ENCODE assay signal across 14 cellular contexts in genomic region chr5:158968160-158968559, GRCh38.
DNase-seq lines count a peak whose midpoint lies in the region; ATAC-seq, FAIRE-seq and TF ChIP-seq lines count a peak whose summit lies in the region.
"Had no signal": no experiment of that assay in that cellular context is flagged by ENCODE, and none has a peak within 500 bp of the region (broad histone marks: within the 10 kb centered on the region; RNA-seq: fewer than 3 reads in every experiment).

No MANE protein-coding gene starts in this region.

- BruUV-seq in PC-3 (replicated peaks; lab: Mats Ljungman, UMichigan): no TSS peak

- CTCF ChIA-PET in PC-3 (lab: Charles Lee): no interaction called here

- peak; percentile 18 for ATAC-seq in GM19463 (IDR thresholded peaks at IDR 0.05; ENCODE audit: unreplicated experiment)
- ATAC-seq in PC-3: no peak
- ATAC-seq in stimulated activated naive B cell treated with anti-CD40 and anti-IgM and Interleukin-4, amounts not matched to agents 10 μg/mL and 1 μg/mL and 100 μg/mL, for 72 hours (replicated peaks): no peak
- ATAC-seq in body of pancreas: no peak
- ATAC-seq: K562 had no signal

- H4K20me1 ChIP-seq in PC-3 (ENCODE audit: low read length) (no peaks in the 10 kb centered on the region), keratinocyte (ENCODE audit: control insufficient read depth, extremely low read depth, insufficient read depth, low read length) (no peaks in the 10 kb centered on the region)

- DNase-seq in PC-3 (no peak), keratinocyte (ENCODE audit: low read depth, low spot score) (no peak), head of caudate nucleus (no peak), body of pancreas (no peak)
- no peak for DNase-seq in stimulated activated naive B cell treated with anti-CD40 and anti-IgM and Interleukin-4, amounts not matched to agents 10 μg/mL and 1 μg/mL and 100 μg/mL, for 72 hours
- no peak for DNase-seq in activated CD4-positive, alpha-beta T cell treated with anti-CD3 and anti-CD28 coated beads, Interleukin-2, amount 50 U/mL, for 48 hours
- DNase-seq: HCEC 1CT, NCI-H1092, NCI-H2107, NCI-H526, OCI-M1 had no signal

- H3K27ac ChIP-seq in PC-3 (ENCODE audit: low read length) (peak overlapping the region; percentile 83), keratinocyte (ENCODE audit: control insufficient read depth, insufficient read depth, low read length) (peak overlapping the region; percentile 42), body of pancreas (no peak overlapping the region)
- H3K27ac ChIP-seq: RWPE1 had no signal

- H3K4me3 ChIP-seq in PC-3 (ENCODE audit: low read length) (no peak overlapping the region), keratinocyte (ENCODE audit: control insufficient read depth in 2 of 3, extremely low read depth in 1 of 3, insufficient read depth in 2 of 3, low read depth in 1 of 3, low read length in 3 of 3) (no peak overlapping the region), body of pancreas (no peak overlapping the region)
- H3K4me3 ChIP-seq: K562 had no signal

- peak overlapping the region; percentile 14 for H3K27ac Mint-ChIP-seq in stimulated activated naive B cell treated with anti-CD40 and anti-IgM and Interleukin-4, amounts not matched to agents 10 μg/mL and 1 μg/mL and 100 μg/mL, for 72 hours

- intact Hi-C loops in PC-3 (cut with micrococcal nuclease): no loop called here
- intact Hi-C loops in head of caudate nucleus (cut with DNase I): no loop called here
- intact Hi-C loops in body of pancreas (cut with DNase I): no loop called here

- H3K4me3 Mint-ChIP-seq in stimulated activated naive B cell treated with anti-CD40 and anti-IgM and Interleukin-4, amounts not matched to agents 10 μg/mL and 1 μg/mL and 100 μg/mL, for 72 hours: peak overlapping the region in 1 of 2 donors; percentile 15

- H3K9me3 Mint-ChIP-seq in stimulated activated naive B cell treated with anti-CD40 and anti-IgM and Interleukin-4, amounts not matched to agents 10 μg/mL and 1 μg/mL and 100 μg/mL, for 72 hours: no peaks in the 10 kb centered on the region

- H3K9me1 ChIP-seq in keratinocyte (ENCODE audit: control insufficient read depth, extremely low read depth, insufficient read depth, low read length): no peaks in the 10 kb centered on the region

- POLR2A ChIA-PET in PC-3 (lab: Charles Lee; ENCODE audit: unreplicated experiment): no interaction called here

- dilution Hi-C loops in keratinocyte (cut with MboI; ENCODE audit: extremely low pct_ligation_motif_present, low sequenced_read_pairs): no loop called here

- no peaks in the 10 kb centered on the region for H3K9me3 ChIP-seq in PC-3 (ENCODE audit: low read length)
- no peaks in the 10 kb centered on the region for H3K9me3 ChIP-seq in keratinocyte (ENCODE audit: control insufficient read depth, low read depth, low read length)
- no peaks in the 10 kb centered on the region for H3K9me3 ChIP-seq in body of pancreas

- H3K36me3 ChIP-seq in PC-3 (ENCODE audit: low read depth, low read length): no peaks in the 10 kb centered on the region
- H3K36me3 ChIP-seq in keratinocyte (ENCODE audit: control insufficient read depth in 2 of 2, extremely low read depth in 1 of 2, insufficient read depth in 2 of 2, low read length in 2 of 2): no peaks in the 10 kb centered on the region
- H3K36me3 ChIP-seq in body of pancreas (replicated peaks in 1 of 2; ENCODE audit: insufficient read depth in 1 of 2, low read depth in 2 of 2): no peaks in the 10 kb centered on the region

- H3K79me2 ChIP-seq in PC-3 (ENCODE audit: low read length) (no peaks in the 10 kb centered on the region), keratinocyte (ENCODE audit: control insufficient read depth, insufficient read depth, low read length) (no peaks in the 10 kb centered on the region)

- H3K4me2 ChIP-seq in PC-3 (ENCODE audit: low read length) (peak overlapping the region; percentile 9), keratinocyte (ENCODE audit: control insufficient read depth, extremely low read depth, insufficient read depth, low read depth, low read length) (no peak overlapping the region)

- no peaks in the 10 kb centered on the region for H3K27me3 Mint-ChIP-seq in stimulated activated naive B cell treated with anti-CD40 and anti-IgM and Interleukin-4, amounts not matched to agents 10 μg/mL and 1 μg/mL and 100 μg/mL, for 72 hours

- no peaks in the 10 kb centered on the region for H3K9me2 ChIP-seq in PC-3 (replicated peaks; ENCODE audit: low read length)

- peak overlapping the region; percentile 2; the same call in 1 of the 2 replicates for H3K9ac ChIP-seq in PC-3 (ENCODE audit: low read length)
- H3K9ac ChIP-seq in keratinocyte (ENCODE audit: control insufficient read depth, extremely low read depth, insufficient read depth, low read length): no peak overlapping the region

- FAIRE-seq in keratinocyte (lab: Jason Lieb, UNC): no peak
- FAIRE-seq: K562 had no signal

- TF ChIP-seq CTCF in PC-3 (conservative IDR thresholded peaks at IDR 0.05; ENCODE audit: low read depth, low read length): no peak
- no peak for TF ChIP-seq CTCF in keratinocyte (optimal IDR thresholded peaks at IDR 0.05 in 1 of 3, IDR thresholded peaks at IDR 0.05 in 1 of 3, conservative IDR thresholded peaks at IDR 0.05 in 1 of 3; ENCODE audit: extremely low read depth in 1 of 3, insufficient read depth in 2 of 3, low read length in 3 of 3)
- TF ChIP-seq CTCF in body of pancreas (IDR thresholded peaks at IDR 0.05): no peak

- peaks cover 18% of the 10 kb centered on the region for H3K4me1 ChIP-seq in PC-3 (ENCODE audit: insufficient read depth, low read length)
- peaks cover 11% of the 10 kb centered on the region for H3K4me1 ChIP-seq in keratinocyte (ENCODE audit: control insufficient read depth, extremely low read depth, insufficient read depth, low read length)
- no peaks in the 10 kb centered on the region for H3K4me1 ChIP-seq in body of pancreas

- no peak for TF ChIP-seq POLR2A in body of pancreas (IDR thresholded peaks at IDR 0.05)

- no peak overlapping the region for H2AFZ ChIP-seq in PC-3 (ENCODE audit: low read length)
- H2AFZ ChIP-seq in keratinocyte (ENCODE audit: control insufficient read depth, low read length): no peak overlapping the region

- WGBS in body of pancreas, 2 donors: 45 to 56% methylated on average over 4 of the region's 4 CpGs

- H3K36me3 Mint-ChIP-seq in stimulated activated naive B cell treated with anti-CD40 and anti-IgM and Interleukin-4, amounts not matched to agents 10 μg/mL and 1 μg/mL and 100 μg/mL, for 72 hours: peaks cover 8 to 45% of the 10 kb centered on the region in 2 donors

- no peaks in the 10 kb centered on the region for H3K27me3 ChIP-seq in PC-3 (ENCODE audit: low read length)
- no peaks in the 10 kb centered on the region for H3K27me3 ChIP-seq in keratinocyte (ENCODE audit: control insufficient read depth, extremely low read depth, insufficient read depth, low read length)
- no peaks in the 10 kb centered on the region for H3K27me3 ChIP-seq in body of pancreas

- no peaks in the 10 kb centered on the region for H3F3A ChIP-seq in PC-3 (ENCODE audit: low read length, unreplicated experiment)

- H3K4me1 Mint-ChIP-seq in stimulated activated naive B cell treated with anti-CD40 and anti-IgM and Interleukin-4, amounts not matched to agents 10 μg/mL and 1 μg/mL and 100 μg/mL, for 72 hours: peaks cover 46 to 78% of the 10 kb centered on the region in 2 donors

Comparison
In these comparisons a context has a peak if more than half of its experiments do, and no peak if none do; other contexts are left out.
1. H3K27ac ChIP-seq: peak in PC-3 (single experiment) and keratinocyte (single experiment); none in body of pancreas (0 of 4).